22 cellular contexts compared by ENCODE assay signal in the genomic region with DNA sequence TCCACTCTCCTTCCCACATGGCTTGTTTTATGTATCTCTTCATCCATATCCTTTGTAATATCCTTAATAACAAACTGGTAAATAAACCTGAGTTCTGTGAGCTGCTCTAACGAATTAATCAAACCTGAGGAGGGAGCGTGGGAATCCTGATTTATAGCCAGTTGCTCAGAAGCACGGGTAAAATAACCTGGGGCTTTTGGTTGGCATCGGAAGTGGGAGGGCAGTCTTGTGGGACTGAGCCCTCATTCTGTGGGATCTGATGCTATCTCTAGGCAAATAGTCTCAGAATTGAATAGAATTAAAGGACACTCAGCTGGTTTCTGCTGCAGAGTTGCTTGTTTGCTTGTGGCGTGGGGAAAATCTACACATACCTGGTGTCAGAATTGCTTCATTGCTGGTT.
"Had no signal": no experiment of that assay in that cellular context is flagged by ENCODE, and none has a peak within 500 bp of the region (broad histone marks: within the 10 kb centered on the region; RNA-seq: fewer than 3 reads in every experiment).

No MANE protein-coding gene starts in this region.

- FAIRE-seq: endothelial cell of umbilical vein had no signal

- H3K9me3 Mint-ChIP-seq: naive thymus-derived CD8-positive, alpha-beta T cell; stimulated activated naive B cell treated with anti-CD40 and anti-IgM and Interleukin-4, amounts not matched to agents 10 μg/mL and 1 μg/mL and 100 μg/mL, for 72 hours; stimulated activated naive CD8-positive, alpha-beta T cell treated with anti-CD3 and anti-CD28 coated beads, Interleukin-15, amount 100 ng/mL, for 72 hours had no signal

- H3K27me3 Mint-ChIP-seq: naive thymus-derived CD8-positive, alpha-beta T cell; stimulated activated naive CD8-positive, alpha-beta T cell treated with anti-CD3 and anti-CD28 coated beads, Interleukin-15, amount 100 ng/mL, for 72 hours had no signal

- H3K4me3 Mint-ChIP-seq: endodermal cell; stimulated activated naive B cell treated with anti-CD40 and anti-IgM and Interleukin-4, amounts not matched to agents 10 μg/mL and 1 μg/mL and 100 μg/mL, for 72 hours; stimulated activated naive CD8-positive, alpha-beta T cell treated with anti-CD3 and anti-CD28 coated beads, Interleukin-15, amount 100 ng/mL, for 72 hours had no signal

- H3K4me1 ChIP-seq: colonic mucosa, gastrocnemius medialis, right atrium auricular region, sigmoid colon had no signal

- H3K4me1 Mint-ChIP-seq: stimulated activated naive B cell treated with anti-CD40 and anti-IgM and Interleukin-4, amounts not matched to agents 10 μg/mL and 1 μg/mL and 100 μg/mL, for 72 hours had no signal

- ATAC-seq: gastrocnemius medialis; heart right ventricle; naive thymus-derived CD8-positive, alpha-beta T cell; stimulated activated naive B cell treated with anti-CD40 and anti-IgM and Interleukin-4, amounts not matched to agents 10 μg/mL and 1 μg/mL and 100 μg/mL, for 72 hours; stimulated activated naive CD8-positive, alpha-beta T cell treated with anti-CD3 and anti-CD28 coated beads, Interleukin-15, amount 100 ng/mL, for 72 hours had no signal

- H3K27me3 ChIP-seq: colonic mucosa, gastrocnemius medialis, neutrophil, right atrium auricular region, sigmoid colon had no signal

- H3K36me3 ChIP-seq: colonic mucosa, gastrocnemius medialis, heart right ventricle, left ventricle myocardium inferior, neutrophil, right atrium auricular region, sigmoid colon, thoracic aorta had no signal

- H3K9me3 ChIP-seq: colonic mucosa, gastrocnemius medialis, heart right ventricle, left ventricle myocardium inferior, neutrophil, right atrium auricular region, sigmoid colon, thoracic aorta had no signal

- H3K36me3 Mint-ChIP-seq: naive thymus-derived CD8-positive, alpha-beta T cell; stimulated activated naive B cell treated with anti-CD40 and anti-IgM and Interleukin-4, amounts not matched to agents 10 μg/mL and 1 μg/mL and 100 μg/mL, for 72 hours had no signal

- H3K4me3 ChIP-seq: colonic mucosa, gastrocnemius medialis, heart right ventricle, left ventricle myocardium inferior, lung, right atrium auricular region, sigmoid colon, skin epidermis, thoracic aorta had no signal

- H3K27ac ChIP-seq: colonic mucosa, gastrocnemius medialis, heart right ventricle, left ventricle myocardium inferior, neutrophil, right atrium auricular region, sigmoid colon, skin epidermis, thoracic aorta had no signal

- H3K27ac Mint-ChIP-seq: endodermal cell; stimulated activated naive B cell treated with anti-CD40 and anti-IgM and Interleukin-4, amounts not matched to agents 10 μg/mL and 1 μg/mL and 100 μg/mL, for 72 hours had no signal

- DNase-seq: colonic mucosa; dermis blood vessel endothelial cell; endodermal cell; gastrocnemius medialis; heart right ventricle; hypothalamus; islet precursor cell; left ventricle myocardium inferior; naive thymus-derived CD8-positive, alpha-beta T cell; posterior cingulate gyrus; sigmoid colon; stimulated activated CD4-positive, alpha-beta T cell treated with anti-CD3 and anti-CD28 coated beads, Interleukin-2, amount 100 ng/mL, for 24 hours; stimulated activated CD4-positive, alpha-beta T cell treated with anti-CD3 and anti-CD28 coated beads, Interleukin-4, amount 100 ng/mL, for 4 hours; stimulated activated naive B cell treated with anti-CD40 and anti-IgM and Interleukin-4, amounts not matched to agents 10 μg/mL and 1 μg/mL and 100 μg/mL, for 72 hours; stimulated activated naive CD8-positive, alpha-beta T cell treated with anti-CD3 and anti-CD28 coated beads, Interleukin-15, amount 100 ng/mL, for 72 hours; substantia nigra had no signal
